In genomic region chr12:45234134-45234865, GRCh38 we compare ENCODE assay signal across 8 cellular contexts. TPM values are rescaled to one million over a fixed set of nuclear protein-coding genes. Genes with fewer than 3 reads are reported as not detected.
DNase-seq lines count a peak whose midpoint lies in the region; ATAC-seq and TF ChIP-seq lines count a peak whose summit lies in the region.

No MANE protein-coding gene starts in this region.

- H3K4me3 Mint-ChIP-seq in CD4-positive, alpha-beta T cell = no peak overlapping the region

- no peaks in the 10 kb centered on the region for H3K9me3 ChIP-seq in GM23248 (ENCODE audit: low read depth)
- H3K9me3 ChIP-seq in SJSA1 (replicated peaks) = no peaks in the 10 kb centered on the region
- H3K9me3 ChIP-seq in muscle layer of colon (ENCODE audit: low read length) = no peaks in the 10 kb centered on the region
- no peaks in the 10 kb centered on the region for H3K9me3 ChIP-seq in CD4-positive, alpha-beta T cell (ENCODE audit: control insufficient read depth, low read length)

- peaks cover 48% of the 10 kb centered on the region for H3K4me1 Mint-ChIP-seq in CD4-positive, alpha-beta T cell (ENCODE audit: low read depth)

- DNase-seq in AG09319 (ENCODE audit: extremely low read depth, low read depth) = peak; percentile 93
- peak; percentile 95 for DNase-seq in GM23248
- peak; percentile 70 to 93 for DNase-seq in SJSA1 (ENCODE audit: low read depth in 1 of 2, low spot score in 2 of 2)
- peak; percentile 84 for DNase-seq in epithelial cell of prostate (ENCODE audit: low read depth, low spot score)
- DNase-seq in CD4-positive, alpha-beta T cell = no peak
- DNase-seq in effector CD8-positive, alpha-beta T cell (lab: John Stamatoyannopoulos, UW) = no peak

- H3K27ac ChIP-seq in GM23248 (peak overlapping the region; percentile 99), SJSA1 (peak overlapping the region; percentile 99), epithelial cell of prostate (peak overlapping the region; percentile 90), muscle layer of colon (ENCODE audit: low read depth, low read length) (peak overlapping the region; percentile 92)
- H3K27ac ChIP-seq in CD4-positive, alpha-beta T cell (ENCODE audit: low read depth, low read length) = no peak overlapping the region

- no peak overlapping the region for H2AFZ ChIP-seq in GM23248

- WGBS in GM23248 (ENCODE audit: low coverage in 1 of 2, low lambda C conversion rate in 2 of 2, missing lambda C conversion rate in 2 of 2), 2 experiments = 2% methylated on average over 4 of the region's 4 CpGs

- H3F3A ChIP-seq in GM23248 (ENCODE audit: insufficient read depth) = peaks cover 65% of the 10 kb centered on the region

- no peak for ATAC-seq in CD4-positive, alpha-beta T cell (ENCODE audit: poor library complexity)
- ATAC-seq in HG03095 (IDR thresholded peaks at IDR 0.05; ENCODE audit: unreplicated experiment) = no peak

- no peak overlapping the region for H3K27ac Mint-ChIP-seq in CD4-positive, alpha-beta T cell

- CTCF ChIA-PET in CD4-positive, alpha-beta T cell (lab: Charles Lee) = interaction anchor here (2.0 kb wide), 1 partner anchor 17 kb away, joined by 4 read pairs; no protein-coding TSS in a partner anchor

- H3K27me3 ChIP-seq in GM23248 (replicated peaks; ENCODE audit: insufficient read depth) (no peaks in the 10 kb centered on the region), SJSA1 (replicated peaks) (no peaks in the 10 kb centered on the region), muscle layer of colon (ENCODE audit: control insufficient read depth in 1 of 2, insufficient read depth in 2 of 2, low read length in 2 of 2) (no peaks in the 10 kb centered on the region)
- H3K27me3 ChIP-seq in CD4-positive, alpha-beta T cell (ENCODE audit: control insufficient read depth, insufficient read depth, low read length) = no peaks in the 10 kb centered on the region

- H3K27me3 Mint-ChIP-seq in CD4-positive, alpha-beta T cell = no peaks in the 10 kb centered on the region

- no peaks in the 10 kb centered on the region for H3K9me2 ChIP-seq in GM23248 (ENCODE audit: insufficient read depth)

- H3K9me3 Mint-ChIP-seq in CD4-positive, alpha-beta T cell = no peaks in the 10 kb centered on the region

- peaks cover 62% of the 10 kb centered on the region for H3K79me2 ChIP-seq in GM23248 (ENCODE audit: insufficient read depth)

- intact Hi-C loops in CD4-positive, alpha-beta T cell (cut with DNase I, micrococcal nuclease) = no loop called here

- peak overlapping the region; percentile 56 for H3K4me3 ChIP-seq in GM23248
- no peak overlapping the region for H3K4me3 ChIP-seq in SJSA1
- H3K4me3 ChIP-seq in muscle layer of colon (ENCODE audit: low read depth in 1 of 2, low read length in 2 of 2) = peak overlapping the region in 1 of 2 donors; percentile 26

- H4K20me1 ChIP-seq in GM23248 (ENCODE audit: insufficient read depth) = no peaks in the 10 kb centered on the region

- H3K4me1 ChIP-seq in GM23248 (ENCODE audit: insufficient read depth) (peaks cover 52% of the 10 kb centered on the region), SJSA1 (replicated peaks) (peaks cover 55% of the 10 kb centered on the region), muscle layer of colon (ENCODE audit: insufficient read depth, low read length) (peaks cover 51% of the 10 kb centered on the region)

- POLR2A ChIA-PET in CD4-positive, alpha-beta T cell (lab: Charles Lee) = interaction anchor here (0.6 kb wide), 1 partner anchor 9 kb away, joined by 6 read pairs; no protein-coding TSS in a partner anchor

- TF ChIP-seq CTCF in AG09319 (IDR thresholded peaks at IDR 0.05; ENCODE audit: low read depth, low read length) = no peak
- no peak for TF ChIP-seq CTCF in CD4-positive, alpha-beta T cell (IDR thresholded peaks at IDR 0.05)

- H3K36me3 ChIP-seq in GM23248 (ENCODE audit: low read depth) (no peaks in the 10 kb centered on the region), SJSA1 (no peaks in the 10 kb centered on the region), muscle layer of colon (ENCODE audit: insufficient read depth, low read length) (no peaks in the 10 kb centered on the region)

- in situ Hi-C loops in GM23248 (cut with MboI) = no loop called here

- H3K36me3 Mint-ChIP-seq in CD4-positive, alpha-beta T cell (ENCODE audit: low read depth) = peaks cover 14% of the 10 kb centered on the region

- H3K9ac ChIP-seq in GM23248 = peak overlapping the region; percentile 86
- peak overlapping the region; percentile 73 for H3K9ac ChIP-seq in muscle layer of colon (ENCODE audit: low read length)

- peak overlapping the region; percentile 83 for H3K4me2 ChIP-seq in GM23248 (ENCODE audit: unreplicated experiment)

RNA-seq across cellular contexts. Expression of gene ANO6, which starts 18.4 kb away (rescaled TPM):
- total RNA-seq in GM23248 (2014; rRNA removed; shearing (Covaris generic)) = 65.4 and 75.4 TPM in 2 replicates
- polyA plus RNA-seq in GM23248 (2016; fragmentation: Nextera tagmentation; extraction: Ambion mirVana) = 48.4 and 50.1 TPM in 2 replicates
- total RNA-seq in SJSA1 (2014; rRNA removed; shearing (Covaris generic)) = 57.5 and 88.8 TPM in 2 replicates
- total RNA-seq in CD4-positive, alpha-beta T cell = 10 to 100 TPM; 11.6 to 11.7 TPM

Comparison
In these comparisons a context has a peak if more than half of its experiments do, and no peak if none do; other contexts are left out.
1. DNase-seq: peak in AG09319 (single experiment), GM23248 (single experiment), SJSA1 (2 of 2) and epithelial cell of prostate (single experiment); none in CD4-positive, alpha-beta T cell (0 of 10) and effector CD8-positive, alpha-beta T cell (single experiment).